ENCODE assay signal across 9 cellular contexts in the genomic region with DNA sequence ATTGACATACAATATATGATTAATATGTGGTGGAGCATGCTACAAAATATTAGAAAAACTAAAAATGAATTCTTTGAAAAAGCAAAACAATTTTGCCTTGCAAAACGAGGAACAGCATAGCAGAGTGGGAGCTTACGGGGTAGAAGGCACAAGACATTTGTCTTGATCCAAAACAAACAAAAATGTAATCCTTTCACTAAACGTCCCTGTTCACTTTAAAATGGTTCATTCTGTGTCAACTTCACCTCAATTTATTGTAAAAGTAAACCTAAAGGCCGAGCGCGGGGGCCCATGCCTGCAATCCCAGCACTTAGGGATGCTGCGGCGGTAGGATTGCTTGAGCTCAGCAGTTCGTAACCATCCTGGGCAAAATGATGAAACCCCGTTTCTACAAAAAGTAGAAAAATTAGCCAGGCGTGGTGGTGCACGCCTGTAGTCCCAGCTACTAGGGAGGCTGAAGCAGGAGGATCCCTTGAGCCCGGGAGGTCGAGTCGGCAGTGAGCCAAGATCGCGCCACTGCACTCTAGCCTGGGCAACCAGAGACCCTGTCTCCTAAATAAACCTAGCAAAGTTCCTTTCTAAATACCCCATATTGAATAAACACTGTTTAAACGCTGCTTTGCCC. TPM values are rescaled to one million over a fixed set of nuclear protein-coding genes. Genes with fewer than 3 reads are reported as not detected.
A peak's percentile ranks its signal among the peaks of the same experiment; 100 is the strongest.
DNase-seq lines count a peak whose midpoint lies in the region; ATAC-seq and TF ChIP-seq lines count a peak whose summit lies in the region.
"Had no signal": no experiment of that assay in that cellular context is flagged by ENCODE, and none has a peak within 500 bp of the region (broad histone marks: within the 10 kb centered on the region; RNA-seq: fewer than 3 reads in every experiment).

No MANE protein-coding gene starts in this region.

- H3K36me3 Mint-ChIP-seq in nephron progenitor cell (ENCODE audit: low read depth), result peaks cover 43% of the 10 kb centered on the region

- ATAC-seq in HG02938 (IDR thresholded peaks at IDR 0.05; ENCODE audit: unreplicated experiment), result no peak

- H3K9me3 Mint-ChIP-seq in nephron progenitor cell, result peaks cover 24% of the 10 kb centered on the region

- no peaks in the 10 kb centered on the region for H3K27me3 ChIP-seq in MG63

- H3K4me1 Mint-ChIP-seq in nephron progenitor cell, result peaks cover 47% of the 10 kb centered on the region

- H3K4me3 Mint-ChIP-seq in nephron progenitor cell, result peak overlapping the region; percentile 95

- H3K27ac ChIP-seq in C4-2B (peak overlapping the region; percentile 100), coronary artery (peak overlapping the region; percentile 23 to 98)

- peak overlapping the region; percentile 99 for H3K27ac Mint-ChIP-seq in nephron progenitor cell

- DNase-seq in MG63 (no peak), coronary artery (ENCODE audit: low spot score) (no peak), nephron progenitor cell (no peak), foreskin melanocyte (no peak), islet precursor cell (no peak), A172 (ENCODE audit: low spot score) (no peak)
- DNase-seq: activated CD4-positive, alpha-beta T cell treated with anti-CD3 and anti-CD28 coated beads for 1 hour had no signal

- TF ChIP-seq CTCF in C4-2B (conservative IDR thresholded peaks at IDR 0.05) (no peak), coronary artery (IDR thresholded peaks at IDR 0.05) (no peak), nephron progenitor cell (IDR thresholded peaks at IDR 0.05) (no peak)

- H3K9me3 ChIP-seq in MG63, result no peaks in the 10 kb centered on the region

- H3K27me3 Mint-ChIP-seq in nephron progenitor cell (ENCODE audit: low read depth, poor library complexity), result no peaks in the 10 kb centered on the region

- H3K4me3 ChIP-seq in MG63, result peak overlapping the region; percentile 69
- H3K4me3 ChIP-seq in coronary artery, result no peak overlapping the region

- H3K36me3 ChIP-seq in MG63, result no peaks in the 10 kb centered on the region

RNA-seq across cellular contexts. Expression of gene PRDM10, which starts 2.0 kb away (rescaled TPM):
- 3.6 and 4.9 TPM in 2 replicates for total RNA-seq in MG63 (2014; rRNA removed; shearing (Covaris generic); ENCODE audit: low replicate concordance)
- 4.6 and 5.5 TPM in 2 replicates for total RNA-seq in A172 (2014; rRNA removed; shearing (Covaris generic))
